ENCODE assay signal across 10 cellular contexts in genomic region chr3:10292505-10293419, GRCh38. TPM values are rescaled to one million over a fixed set of nuclear protein-coding genes. Genes with fewer than 3 reads are reported as not detected.
DNase-seq lines count a peak whose midpoint lies in the region; ATAC-seq and TF ChIP-seq lines count a peak whose summit lies in the region.
"Had no signal": no experiment of that assay in that cellular context is flagged by ENCODE, and none has a peak within 500 bp of the region (broad histone marks: within the 10 kb centered on the region; RNA-seq: fewer than 3 reads in every experiment).

Gene GHRL, minus strand, starts transcription at chr3:10292947. Its CDS starts 2,767 bp downstream, at chr3:10290180.

- no peaks in the 10 kb centered on the region for H3K27me3 Mint-ChIP-seq in T-helper 2 cell treated with Interferon-gamma antibody and Interleukin-4, amounts not matched to agents 5 μg/mL and 100 μg/mL, for 36 hours (ENCODE audit: low read depth)
- no peaks in the 10 kb centered on the region for H3K27me3 Mint-ChIP-seq in T-helper 1 cell treated with Interleukin-12 subunit alpha and Interleukin-12 subunit beta and Interleukin-4 antibody, amounts not matched to agents 30 μg/mL and 1 μg/mL, for 36 hours (ENCODE audit: low read depth)
- peaks cover 3% of the 10 kb centered on the region for H3K27me3 Mint-ChIP-seq in nephron progenitor cell (ENCODE audit: low read depth, poor library complexity)

- H3K27ac Mint-ChIP-seq in T-helper 2 cell treated with Interferon-gamma antibody and Interleukin-4, amounts not matched to agents 5 μg/mL and 100 μg/mL, for 36 hours: peak within 1 kb of the TSS; percentile 83
- peak within 1 kb of the TSS; percentile 87 for H3K27ac Mint-ChIP-seq in T-helper 1 cell treated with Interleukin-12 subunit alpha and Interleukin-12 subunit beta and Interleukin-4 antibody, amounts not matched to agents 30 μg/mL and 1 μg/mL, for 36 hours
- H3K27ac Mint-ChIP-seq in nephron progenitor cell: peak within 1 kb of the TSS; percentile 97

- ATAC-seq in HG02798 (IDR thresholded peaks at IDR 0.05; ENCODE audit: poor library complexity, unreplicated experiment) (peak; percentile 76), left lobe of liver (no peak)
- ATAC-seq: gastrocnemius medialis had no signal

- H3K36me3 Mint-ChIP-seq in T-helper 2 cell treated with Interferon-gamma antibody and Interleukin-4, amounts not matched to agents 5 μg/mL and 100 μg/mL, for 36 hours (ENCODE audit: low read depth): peaks cover 38% of the 10 kb centered on the region
- peaks cover 41% of the 10 kb centered on the region for H3K36me3 Mint-ChIP-seq in T-helper 1 cell treated with Interleukin-12 subunit alpha and Interleukin-12 subunit beta and Interleukin-4 antibody, amounts not matched to agents 30 μg/mL and 1 μg/mL, for 36 hours (ENCODE audit: low read depth)
- H3K36me3 Mint-ChIP-seq in nephron progenitor cell (ENCODE audit: low read depth): peaks cover 33% of the 10 kb centered on the region

- TF ChIP-seq CTCF in nephron progenitor cell (IDR thresholded peaks at IDR 0.05): no peak

- H3K4me3 Mint-ChIP-seq in T-helper 2 cell treated with Interferon-gamma antibody and Interleukin-4, amounts not matched to agents 5 μg/mL and 100 μg/mL, for 36 hours: peak within 1 kb of the TSS; percentile 26
- H3K4me3 Mint-ChIP-seq in T-helper 1 cell treated with Interleukin-12 subunit alpha and Interleukin-12 subunit beta and Interleukin-4 antibody, amounts not matched to agents 30 μg/mL and 1 μg/mL, for 36 hours: peak within 1 kb of the TSS; percentile 71
- no peak within 1 kb of the TSS for H3K4me3 Mint-ChIP-seq in nephron progenitor cell

- peaks cover 9% of the 10 kb centered on the region for H3K4me1 Mint-ChIP-seq in T-helper 2 cell treated with Interferon-gamma antibody and Interleukin-4, amounts not matched to agents 5 μg/mL and 100 μg/mL, for 36 hours (ENCODE audit: low read depth)
- H3K4me1 Mint-ChIP-seq in T-helper 1 cell treated with Interleukin-12 subunit alpha and Interleukin-12 subunit beta and Interleukin-4 antibody, amounts not matched to agents 30 μg/mL and 1 μg/mL, for 36 hours (ENCODE audit: low read depth): peaks cover 15% of the 10 kb centered on the region
- H3K4me1 Mint-ChIP-seq in nephron progenitor cell: peaks cover 35% of the 10 kb centered on the region

- H3K9me3 Mint-ChIP-seq in T-helper 2 cell treated with Interferon-gamma antibody and Interleukin-4, amounts not matched to agents 5 μg/mL and 100 μg/mL, for 36 hours: no peaks in the 10 kb centered on the region
- H3K9me3 Mint-ChIP-seq in T-helper 1 cell treated with Interleukin-12 subunit alpha and Interleukin-12 subunit beta and Interleukin-4 antibody, amounts not matched to agents 30 μg/mL and 1 μg/mL, for 36 hours: no peaks in the 10 kb centered on the region
- no peaks in the 10 kb centered on the region for H3K9me3 Mint-ChIP-seq in nephron progenitor cell

- no peak for DNase-seq in T-helper 2 cell treated with Interferon-gamma antibody and Interleukin-4, amounts not matched to agents 5 μg/mL and 100 μg/mL, for 36 hours (ENCODE audit: low spot score)
- DNase-seq in T-helper 2 cell (no peak), nephron progenitor cell (no peak), left lobe of liver (ENCODE audit: low spot score) (no peak), NCI-H82 treated with DMSO at 0.1 percent for 48 hours (lab: John Stamatoyannopoulos, UW; ENCODE audit: unreplicated experiment) (no peak), putamen (ENCODE audit: low spot score) (no peak)

RNA-seq across cellular contexts. Expression of gene GHRL, which starts in this region (rescaled TPM):
- total RNA-seq in left lobe of liver: 0.30 TPM
- total RNA-seq: gastrocnemius medialis, SK-MEL-5 had no signal
